15 cellular contexts compared by ENCODE assay signal in genomic region chr9:19787672-19788071, GRCh38. TPM values are rescaled to one million over a fixed set of nuclear protein-coding genes. Genes with fewer than 3 reads are reported as not detected.
DNase-seq lines count a peak whose midpoint lies in the region.
"Had no signal": no experiment of that assay in that cellular context is flagged by ENCODE, and none has a peak within 500 bp of the region (broad histone marks: within the 10 kb centered on the region; RNA-seq: fewer than 3 reads in every experiment).

No MANE protein-coding gene starts in this region.

- H3K9ac ChIP-seq in mesenchymal stem cell (ENCODE audit: low read length), result peak overlapping the region; percentile 30
- H3K9ac ChIP-seq: BLaER1 had no signal

- H3K27ac ChIP-seq in ectodermal cell (ENCODE audit: insufficient read depth, low read depth, low read length, poor library complexity, severe bottlenecking) (no peak overlapping the region), mesenchymal stem cell (ENCODE audit: low read length, poor library complexity, severe bottlenecking) (no peak overlapping the region)
- H3K27ac ChIP-seq: BLaER1 had no signal

- no peak overlapping the region for H3K23ac ChIP-seq in mesenchymal stem cell (ENCODE audit: low read length in 2 of 2)

- no peak overlapping the region for H3K4me2 ChIP-seq in mesenchymal stem cell (ENCODE audit: low read length, poor library complexity, severe bottlenecking)
- H3K4me2 ChIP-seq: BLaER1 had no signal

- DNase-seq in NOMO-1 (lab: John Stamatoyannopoulos, UW; ENCODE audit: unreplicated experiment in 2 of 2) (peak; percentile 1 to 64), NOMO-1 treated with dmso at 0.1 percent for 144 hours (lab: John Stamatoyannopoulos, UW; ENCODE audit: unreplicated experiment) (no peak), mesenchymal stem cell (no peak), cortex of kidney (lab: John Stamatoyannopoulos, UW) (no peak), NCI-H2196 (lab: John Stamatoyannopoulos, UW; ENCODE audit: unreplicated experiment) (no peak), cerebellar nuclear complex (lab: John Stamatoyannopoulos, UW) (no peak), NCI-H1694 treated with DMSO at 0.1 percent for 48 hours (lab: John Stamatoyannopoulos, UW) (no peak)
- DNase-seq: activated CD4-positive, alpha-beta memory T cell treated with anti-CD3 and anti-CD28 coated beads, Interleukin-2, amount 10 ng/mL, durations not matched to agents 7 days and 5 days; activated T-cell treated with anti-CD3 and anti-CD28 coated beads, Interleukin-2, amount 50 U/mL, for 24 hours; GF-D8; HFFc6; stimulated activated CD4-positive, alpha-beta T cell treated with anti-CD3 and anti-CD28 coated beads, Interleukin-12 subunit alpha, Interleukin-12 subunit beta, amount 100 ng/mL, for 4 hours had no signal

- H2BK15ac ChIP-seq in mesenchymal stem cell (ENCODE audit: low read depth, poor library complexity, severe bottlenecking), result no peak overlapping the region

- H3K27me3 ChIP-seq in ectodermal cell (ENCODE audit: control insufficient read depth, insufficient read depth, low read length, poor library complexity, severe bottlenecking) (peaks cover 34% of the 10 kb centered on the region), mesenchymal stem cell (ENCODE audit: control insufficient read depth in 1 of 2, insufficient read depth in 1 of 2, low read length in 2 of 2) (peaks cover 29 to 39% of the 10 kb centered on the region in 2 experiments)
- H3K27me3 ChIP-seq: BLaER1 had no signal

- H2BK5ac ChIP-seq in mesenchymal stem cell (ENCODE audit: low read depth, low read length, poor library complexity, severe bottlenecking), result no peak overlapping the region

- no peak overlapping the region for H2BK120ac ChIP-seq in mesenchymal stem cell (ENCODE audit: low read depth, low read length)

- H3K4me1 ChIP-seq in ectodermal cell (ENCODE audit: control insufficient read depth, insufficient read depth, low read length) (peaks cover 7% of the 10 kb centered on the region), mesenchymal stem cell (ENCODE audit: control insufficient read depth, insufficient read depth, low read depth, low read length) (peaks cover 9% of the 10 kb centered on the region)
- H3K4me1 ChIP-seq: BLaER1 had no signal

- no peaks in the 10 kb centered on the region for H3K79me1 ChIP-seq in mesenchymal stem cell (replicated peaks; ENCODE audit: low read length, poor library complexity, severe bottlenecking)

- H3K4ac ChIP-seq in mesenchymal stem cell (ENCODE audit: low read depth in 1 of 2, low read length in 2 of 2), result no peak overlapping the region

- no peak overlapping the region for H3K14ac ChIP-seq in mesenchymal stem cell (ENCODE audit: low read length in 2 of 2)

- H3K9me3 ChIP-seq in ectodermal cell (ENCODE audit: control insufficient read depth, low read length) (no peaks in the 10 kb centered on the region), mesenchymal stem cell (ENCODE audit: control insufficient read depth, low read length) (peaks cover 14% of the 10 kb centered on the region)

- no peak overlapping the region for H4K8ac ChIP-seq in mesenchymal stem cell (ENCODE audit: low read length)

- H3K36me3 ChIP-seq in ectodermal cell (ENCODE audit: control insufficient read depth, insufficient read depth, low read length), result no peaks in the 10 kb centered on the region
- peaks cover 0 to 3% of the 10 kb centered on the region in 2 experiments for H3K36me3 ChIP-seq in mesenchymal stem cell (ENCODE audit: control insufficient read depth in 1 of 2, insufficient read depth in 2 of 2, low read depth in 1 of 2, low read length in 2 of 2)
- H3K36me3 ChIP-seq: BLaER1 had no signal

- no peak overlapping the region for H4K91ac ChIP-seq in mesenchymal stem cell (ENCODE audit: low read length)

- peak overlapping the region; percentile 50 for H3K4me3 ChIP-seq in ectodermal cell (ENCODE audit: insufficient read depth, low read depth, low read length)
- peak overlapping the region in 1 of 2 experiments; percentile 55 for H3K4me3 ChIP-seq in mesenchymal stem cell (ENCODE audit: insufficient read depth in 1 of 2, low read depth in 1 of 2, low read length in 2 of 2)
- H3K4me3 ChIP-seq: BLaER1 had no signal

- H3K18ac ChIP-seq in mesenchymal stem cell (ENCODE audit: low read depth in 1 of 2, low read length in 2 of 2), result no peak overlapping the region

- no peak overlapping the region for H2AFZ ChIP-seq in mesenchymal stem cell (ENCODE audit: low read depth, low read length)

- H2BK12ac ChIP-seq in mesenchymal stem cell (ENCODE audit: low read length in 2 of 2), result no peak overlapping the region

- no peak overlapping the region for H2AK5ac ChIP-seq in mesenchymal stem cell (ENCODE audit: low read length, severe bottlenecking)

- 50 to 55% methylated on average over 3 to 4 of the region's 4 CpGs for WGBS in ectodermal cell, 2 experiments
- 33% methylated on average over 2 of the region's 4 CpGs for WGBS in mesenchymal stem cell

RNA-seq across cellular contexts. Expression of gene SLC24A2, which starts 1.2 kb away (rescaled TPM):
- 0.56 TPM for polyA plus RNA-seq in ectodermal cell (2013, experiment 1 of 4)
- polyA plus RNA-seq in ectodermal cell (2013, experiment 2 of 4), result 0.57 TPM
- polyA plus RNA-seq in ectodermal cell (2013, experiment 3 of 4), result 0.21 TPM
- 0.41 TPM for polyA plus RNA-seq in ectodermal cell (2013, experiment 4 of 4)
- polyA plus RNA-seq in mesenchymal stem cell (2013, experiment 1 of 2), result 0.01 TPM
- polyA plus RNA-seq in mesenchymal stem cell (2013, experiment 2 of 2), result not detected
- polyA plus RNA-seq: mammary epithelial cell had no signal

Comparison
In these comparisons a context has a peak if more than half of its experiments do, and no peak if none do; other contexts are left out.
1. DNase-seq: peak in NOMO-1 (2 of 2); none in NOMO-1 treated with dmso at 0.1 percent for 144 hours (single experiment), mesenchymal stem cell (single experiment), cortex of kidney (single experiment), NCI-H2196 (single experiment), cerebellar nuclear complex (0 of 2) and NCI-H1694 treated with DMSO at 0.1 percent for 48 hours (single experiment).